In genomic region chr11:57484141-57484710, GRCh38 we compare ENCODE assay signal across 12 cellular contexts. TPM values are rescaled to one million over a fixed set of nuclear protein-coding genes. Genes with fewer than 3 reads are reported as not detected.
DNase-seq lines count a peak whose midpoint lies in the region; ATAC-seq and TF ChIP-seq lines count a peak whose summit lies in the region.
"Had no signal": no experiment of that assay in that cellular context is flagged by ENCODE, and none has a peak within 500 bp of the region (broad histone marks: within the 10 kb centered on the region; RNA-seq: fewer than 3 reads in every experiment).

No MANE protein-coding gene starts in this region.

- peaks cover 15% of the 10 kb centered on the region for H3F3A ChIP-seq in GM23248 (ENCODE audit: insufficient read depth)

- POLR2A ChIA-PET in activated B cell treated with CpG ODN at 0.5 μM for 24 hours (lab: Charles Lee): interaction anchor here (0.6 to 1.9 kb wide), 10 partner anchors 9 to 171 kb away, joined by 3 to 22 read pairs (median 4); partner anchors contain the start of genes SSRP1 and TNKS1BP1

- H3K27me3 Mint-ChIP-seq in activated B cell treated with CpG ODN at 0.5 μM for 24 hours: no peaks in the 10 kb centered on the region
- H3K27me3 Mint-ChIP-seq in nephron progenitor cell (ENCODE audit: low read depth, poor library complexity): peaks cover 15% of the 10 kb centered on the region
- peaks cover 21% of the 10 kb centered on the region for H3K27me3 Mint-ChIP-seq in activated naive CD8-positive, alpha-beta T cell treated with anti-CD3 and anti-CD28 coated beads, Interleukin-2, amount 50 U/mL, for 24 hours

- no peaks in the 10 kb centered on the region for H3K9me2 ChIP-seq in GM23248 (ENCODE audit: insufficient read depth)

- 0 out of 2 replicates have a peak, but pooled peaks cover 3% of the 10 kb centered on the region for H3K27me3 ChIP-seq in GM23248 (replicated peaks; ENCODE audit: insufficient read depth)
- H3K27me3 ChIP-seq in HL-60 (ENCODE audit: insufficient read depth, poor library complexity, severe bottlenecking): no peaks in the 10 kb centered on the region

- H3K4me3 Mint-ChIP-seq in activated B cell treated with CpG ODN at 0.5 μM for 24 hours (peak overlapping the region; percentile 50), nephron progenitor cell (no peak overlapping the region)
- no peak overlapping the region for H3K4me3 Mint-ChIP-seq in activated naive CD8-positive, alpha-beta T cell treated with anti-CD3 and anti-CD28 coated beads, Interleukin-2, amount 50 U/mL, for 24 hours
- H3K4me3 Mint-ChIP-seq: activated T-helper 1 cell treated with anti-CD3 and anti-CD28 coated beads, Interleukin-12 subunit alpha, Interleukin-12 subunit beta, Interleukin-2, Interleukin-4 antibody, amounts not matched to agents 30 ng/mL and 10 ng/mL and 1 ng/mL, durations not matched to agents 14 hours and 24 hours and 36 hours had no signal

- H4K20me1 ChIP-seq in GM23248 (ENCODE audit: insufficient read depth): no peaks in the 10 kb centered on the region

- H3K4me2 ChIP-seq in GM23248 (ENCODE audit: unreplicated experiment): no peak overlapping the region

- ATAC-seq in GM18511 (IDR thresholded peaks at IDR 0.05; ENCODE audit: unreplicated experiment): peak; percentile 79
- peak; percentile 72 for ATAC-seq in activated B cell treated with CpG ODN at 0.5 μM for 24 hours (ENCODE audit: low read depth)
- no peak for ATAC-seq in activated naive CD8-positive, alpha-beta T cell treated with anti-CD3 and anti-CD28 coated beads, Interleukin-2, amount 50 U/mL, for 24 hours
- no peak for ATAC-seq in left colon
- ATAC-seq: naive thymus-derived CD8-positive, alpha-beta T cell had no signal

- no peaks in the 10 kb centered on the region for H3K79me2 ChIP-seq in GM23248 (ENCODE audit: insufficient read depth)

- CTCF ChIA-PET in activated B cell treated with CpG ODN at 0.5 μM for 24 hours (lab: Charles Lee): interaction anchor here (0.6 to 9.9 kb wide), 13 partner anchors 9 to 317 kb away, joined by 3 to 191 read pairs (median 4); partner anchors contain the start of gene RTN4RL2

- H3K27ac Mint-ChIP-seq in activated B cell treated with CpG ODN at 0.5 μM for 24 hours (peak overlapping the region; percentile 30), nephron progenitor cell (no peak overlapping the region)
- no peak overlapping the region for H3K27ac Mint-ChIP-seq in activated naive CD8-positive, alpha-beta T cell treated with anti-CD3 and anti-CD28 coated beads, Interleukin-2, amount 50 U/mL, for 24 hours
- H3K27ac Mint-ChIP-seq: activated T-helper 1 cell treated with anti-CD3 and anti-CD28 coated beads, Interleukin-12 subunit alpha, Interleukin-12 subunit beta, Interleukin-2, Interleukin-4 antibody, amounts not matched to agents 30 ng/mL and 10 ng/mL and 1 ng/mL, durations not matched to agents 14 hours and 24 hours and 36 hours had no signal

- H3K36me3 Mint-ChIP-seq in activated B cell treated with CpG ODN at 0.5 μM for 24 hours (ENCODE audit: low read depth) (peaks cover 7% of the 10 kb centered on the region), nephron progenitor cell (ENCODE audit: low read depth) (peaks cover 9% of the 10 kb centered on the region)
- H3K36me3 Mint-ChIP-seq in activated naive CD8-positive, alpha-beta T cell treated with anti-CD3 and anti-CD28 coated beads, Interleukin-2, amount 50 U/mL, for 24 hours (ENCODE audit: low read depth): peaks cover 27% of the 10 kb centered on the region

- H3K4me3 ChIP-seq in GM23248: no peak overlapping the region
- no peak overlapping the region for H3K4me3 ChIP-seq in HL-60 (replicated peaks; ENCODE audit: insufficient read depth, low read length)

- TF ChIP-seq CTCF in HL-60 (IDR thresholded peaks at IDR 0.05; ENCODE audit: insufficient read depth, low read length): no peak
- no peak for TF ChIP-seq CTCF in activated B cell treated with CpG ODN at 0.5 μM for 24 hours (IDR thresholded peaks at IDR 0.05)
- no peak for TF ChIP-seq CTCF in nephron progenitor cell (IDR thresholded peaks at IDR 0.05)

- peak; percentile 48 for DNase-seq in GM23248
- peak; percentile 79 to 92 for DNase-seq in HL-60 (ENCODE audit: low read depth in 1 of 2, low spot score in 1 of 2)
- DNase-seq in activated B cell treated with CpG ODN at 0.5 μM for 24 hours: peak; percentile 38
- no peak for DNase-seq in nephron progenitor cell
- no peak for DNase-seq in activated naive CD8-positive, alpha-beta T cell treated with anti-CD3 and anti-CD28 coated beads, Interleukin-2, amount 50 U/mL, for 24 hours
- no peak for DNase-seq in left colon
- DNase-seq in DMS114 treated with DMSO at 0.1 percent for 48 hours (lab: John Stamatoyannopoulos, UW; ENCODE audit: unreplicated experiment): no peak
- DNase-seq: naive thymus-derived CD8-positive, alpha-beta T cell; NCI-H1417 treated with DMSO at 0.1 percent for 48 hours had no signal

- no peaks in the 10 kb centered on the region for H3K9me3 Mint-ChIP-seq in activated B cell treated with CpG ODN at 0.5 μM for 24 hours
- no peaks in the 10 kb centered on the region for H3K9me3 Mint-ChIP-seq in nephron progenitor cell
- H3K9me3 Mint-ChIP-seq in activated naive CD8-positive, alpha-beta T cell treated with anti-CD3 and anti-CD28 coated beads, Interleukin-2, amount 50 U/mL, for 24 hours: no peaks in the 10 kb centered on the region
- H3K9me3 Mint-ChIP-seq: activated T-helper 1 cell treated with anti-CD3 and anti-CD28 coated beads, Interleukin-12 subunit alpha, Interleukin-12 subunit beta, Interleukin-2, Interleukin-4 antibody, amounts not matched to agents 30 ng/mL and 10 ng/mL and 1 ng/mL, durations not matched to agents 14 hours and 24 hours and 36 hours; naive thymus-derived CD8-positive, alpha-beta T cell had no signal

- peaks cover 17% of the 10 kb centered on the region for H3K4me1 ChIP-seq in GM23248 (ENCODE audit: insufficient read depth)

- H3K4me1 Mint-ChIP-seq in activated B cell treated with CpG ODN at 0.5 μM for 24 hours (peaks cover 50% of the 10 kb centered on the region), nephron progenitor cell (peaks cover 50% of the 10 kb centered on the region)
- peaks cover 22% of the 10 kb centered on the region for H3K4me1 Mint-ChIP-seq in activated naive CD8-positive, alpha-beta T cell treated with anti-CD3 and anti-CD28 coated beads, Interleukin-2, amount 50 U/mL, for 24 hours

- H3K27ac ChIP-seq in GM23248 (no peak overlapping the region), HL-60 (replicated peaks) (peak overlapping the region; percentile 86)

- in situ Hi-C loops in GM23248 (cut with MboI): no loop called here

- 80 to 85% methylated on average over 7 of the region's 7 CpGs for WGBS in GM23248 (ENCODE audit: low coverage in 1 of 2, low lambda C conversion rate in 2 of 2, missing lambda C conversion rate in 2 of 2), 2 experiments

- H3K9ac ChIP-seq in GM23248: no peak overlapping the region

- intact Hi-C loops in activated B cell treated with CpG ODN at 0.5 μM for 24 hours (cut with micrococcal nuclease): loop anchor here (1.0 to 5.0 kb wide), 6 partner anchors 8 to 313 kb away; no protein-coding TSS in a partner anchor
- intact Hi-C loops in left colon (cut with DNase I, micrococcal nuclease): no loop called here

- H3K9me3 ChIP-seq in GM23248 (ENCODE audit: low read depth): no peaks in the 10 kb centered on the region

- no peak overlapping the region for H2AFZ ChIP-seq in GM23248

- H3K36me3 ChIP-seq in GM23248 (ENCODE audit: low read depth): no peaks in the 10 kb centered on the region

RNA-seq across cellular contexts. Expression of gene RTN4RL2, which starts 23.9 kb away (rescaled TPM):
- 0.32 TPM in 1 of 2 replicates, not detected in the other for total RNA-seq in GM23248 (2014; rRNA removed; shearing (Covaris generic))
- polyA plus RNA-seq in GM23248 (2016; fragmentation: Nextera tagmentation; extraction: Ambion mirVana): 0.80 and 1.1 TPM in 2 replicates
- total RNA-seq in activated B cell treated with CpG ODN at 0.5 μM for 24 hours: 0.13 and 0.24 TPM in 2 replicates
- under 1 TPM; 0.67 to 0.98 TPM for total RNA-seq in left colon
- total RNA-seq: activated T-helper 1 cell treated with anti-CD3 and anti-CD28 coated beads, Interleukin-12 subunit alpha, Interleukin-12 subunit beta, Interleukin-2, Interleukin-4 antibody, amounts not matched to agents 30 ng/mL and 10 ng/mL and 1 ng/mL, durations not matched to agents 14 hours and 24 hours and 36 hours; naive thymus-derived CD8-positive, alpha-beta T cell had no signal

RNA-seq across cellular contexts. Expression of gene SLC43A1, which starts 31.3 kb away (rescaled TPM):
- 6.2 and 9.3 TPM in 2 replicates for total RNA-seq in GM23248 (2014; rRNA removed; shearing (Covaris generic))
- polyA plus RNA-seq in GM23248 (2016; fragmentation: Nextera tagmentation; extraction: Ambion mirVana): 7.1 and 7.7 TPM in 2 replicates
- total RNA-seq in activated B cell treated with CpG ODN at 0.5 μM for 24 hours: 11.1 and 12.8 TPM in 2 replicates
- 1 to 10 TPM; 7.1 to 9.6 TPM for total RNA-seq in left colon

RNA-seq across cellular contexts. Expression of gene TIMM10, which starts 46.3 kb away (rescaled TPM):
- total RNA-seq in GM23248 (2014; rRNA removed; shearing (Covaris generic)): 29.0 and 48.3 TPM in 2 replicates
- 73.4 and 78.3 TPM in 2 replicates for polyA plus RNA-seq in GM23248 (2016; fragmentation: Nextera tagmentation; extraction: Ambion mirVana)
- total RNA-seq in activated B cell treated with CpG ODN at 0.5 μM for 24 hours (100 and 108 TPM in 2 replicates), left colon (10 to 100 TPM; 28.6 to 47.4 TPM)

RNA-seq across cellular contexts. Expression of gene SMTNL1, which starts 53.2 kb away (rescaled TPM):
- total RNA-seq in GM23248 (2014; rRNA removed; shearing (Covaris generic)): not detected in 2 replicates
- not detected in 2 replicates for polyA plus RNA-seq in GM23248 (2016; fragmentation: Nextera tagmentation; extraction: Ambion mirVana)
- total RNA-seq in activated B cell treated with CpG ODN at 0.5 μM for 24 hours (not detected in 2 replicates), left colon (not detected)
- total RNA-seq: activated T-helper 1 cell treated with anti-CD3 and anti-CD28 coated beads, Interleukin-12 subunit alpha, Interleukin-12 subunit beta, Interleukin-2, Interleukin-4 antibody, amounts not matched to agents 30 ng/mL and 10 ng/mL and 1 ng/mL, durations not matched to agents 14 hours and 24 hours and 36 hours; H7; naive thymus-derived CD8-positive, alpha-beta T cell had no signal

RNA-seq across cellular contexts. Expression of gene SLC43A3, which starts 57.3 kb away (rescaled TPM):
- total RNA-seq in GM23248 (2014; rRNA removed; shearing (Covaris generic)): 23.2 and 57.7 TPM in 2 replicates
- 33.3 and 33.4 TPM in 2 replicates for polyA plus RNA-seq in GM23248 (2016; fragmentation: Nextera tagmentation; extraction: Ambion mirVana)
- total RNA-seq in activated B cell treated with CpG ODN at 0.5 μM for 24 hours (213 and 237 TPM in 2 replicates), left colon (1 to 10 TPM; 6.9 to 9.6 TPM)

Comparison
In these comparisons a context has a peak if more than half of its experiments do, and no peak if none do; other contexts are left out.
1. ATAC-seq: peak in GM18511 (single experiment) and activated B cell treated with CpG ODN at 0.5 μM for 24 hours (single experiment); none in activated naive CD8-positive, alpha-beta T cell treated with anti-CD3 and anti-CD28 coated beads, Interleukin-2, amount 50 U/mL, for 24 hours (single experiment) and left colon (single experiment).
2. DNase-seq: peak in GM23248 (single experiment), HL-60 (2 of 2) and activated B cell treated with CpG ODN at 0.5 μM for 24 hours (single experiment); none in nephron progenitor cell (single experiment), activated naive CD8-positive, alpha-beta T cell treated with anti-CD3 and anti-CD28 coated beads, Interleukin-2, amount 50 U/mL, for 24 hours (single experiment), left colon (0 of 2) and DMS114 treated with DMSO at 0.1 percent for 48 hours (single experiment).